14 cellular contexts compared by ENCODE assay signal in the genomic region with DNA sequence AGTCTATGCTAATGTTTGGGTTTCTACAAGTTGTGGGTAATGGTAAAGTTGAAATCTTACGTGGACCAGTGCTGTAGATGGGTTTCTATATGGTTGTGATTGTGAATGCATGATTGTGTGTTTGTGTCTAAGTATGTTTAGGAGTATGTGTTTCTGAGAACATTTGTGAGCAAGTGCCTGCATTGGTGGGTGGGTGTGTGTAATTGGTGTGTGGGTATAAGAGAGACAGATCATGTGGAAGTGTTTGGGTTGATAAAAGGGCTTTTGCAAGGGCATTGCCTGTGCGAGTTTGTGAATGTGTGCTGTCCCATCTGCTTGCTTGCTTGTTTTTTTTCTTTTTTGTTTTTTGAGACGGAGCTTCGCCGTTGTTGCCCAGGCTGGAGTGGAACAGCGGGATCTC.
"Had no signal": no experiment of that assay in that cellular context is flagged by ENCODE, and none has a peak within 500 bp of the region (broad histone marks: within the 10 kb centered on the region; RNA-seq: fewer than 3 reads in every experiment).

No MANE protein-coding gene starts in this region.

- H3K9me3 Mint-ChIP-seq: activated B cell treated with CpG ODN at 0.5 μM for 24 hours; activated CD4-positive, alpha-beta memory T cell treated with anti-CD3 and anti-CD28 coated beads, Interleukin-2, amount 10 ng/mL, durations not matched to agents 7 days and 5 days; activated naive CD8-positive, alpha-beta T cell treated with anti-CD3 and anti-CD28 coated beads, Interleukin-2, amount 10 ng/mL, durations not matched to agents 7 days and 5 days; natural killer cell treated with Interleukin-12 subunit alpha and Interleukin-12 subunit beta and Interleukin-15 and Interleukin-18, amount 100 ng/mL, for 72 hours; stimulated activated naive CD8-positive, alpha-beta T cell treated with anti-CD3 and anti-CD28 coated beads, Interleukin-15, amount 100 ng/mL, for 72 hours had no signal

- H3K27ac Mint-ChIP-seq: activated B cell treated with CpG ODN at 0.5 μM for 24 hours; activated CD4-positive, alpha-beta memory T cell treated with anti-CD3 and anti-CD28 coated beads, Interleukin-2, amount 10 ng/mL, durations not matched to agents 7 days and 5 days; activated CD8-positive, alpha-beta memory T cell treated with anti-CD3 and anti-CD28 coated beads, Interleukin-2, amount 10 ng/mL, durations not matched to agents 7 days and 5 days; activated naive CD8-positive, alpha-beta T cell treated with anti-CD3 and anti-CD28 coated beads, Interleukin-2, amount 10 ng/mL, durations not matched to agents 7 days and 5 days; natural killer cell treated with Interleukin-12 subunit alpha and Interleukin-12 subunit beta and Interleukin-15 and Interleukin-18, amount 100 ng/mL, for 72 hours; stimulated activated naive CD8-positive, alpha-beta T cell treated with anti-CD3 and anti-CD28 coated beads, Interleukin-15, amount 100 ng/mL, for 72 hours had no signal

- H3K36me3 Mint-ChIP-seq: activated CD8-positive, alpha-beta memory T cell treated with anti-CD3 and anti-CD28 coated beads, Interleukin-2, amount 10 ng/mL, durations not matched to agents 7 days and 5 days; activated naive CD8-positive, alpha-beta T cell treated with anti-CD3 and anti-CD28 coated beads, Interleukin-2, amount 10 ng/mL, durations not matched to agents 7 days and 5 days; natural killer cell treated with Interleukin-12 subunit alpha and Interleukin-12 subunit beta and Interleukin-15 and Interleukin-18, amount 100 ng/mL, for 72 hours had no signal

- H3K27me3 Mint-ChIP-seq: activated naive CD8-positive, alpha-beta T cell treated with anti-CD3 and anti-CD28 coated beads, Interleukin-2, amount 10 ng/mL, durations not matched to agents 7 days and 5 days; natural killer cell treated with Interleukin-12 subunit alpha and Interleukin-12 subunit beta and Interleukin-15 and Interleukin-18, amount 100 ng/mL, for 72 hours; stimulated activated naive CD8-positive, alpha-beta T cell treated with anti-CD3 and anti-CD28 coated beads, Interleukin-15, amount 100 ng/mL, for 72 hours had no signal

- H3K4me3 Mint-ChIP-seq: activated B cell treated with CpG ODN at 0.5 μM for 24 hours; activated CD4-positive, alpha-beta memory T cell treated with anti-CD3 and anti-CD28 coated beads, Interleukin-2, amount 10 ng/mL, durations not matched to agents 7 days and 5 days; activated CD8-positive, alpha-beta memory T cell treated with anti-CD3 and anti-CD28 coated beads, Interleukin-2, amount 10 ng/mL, durations not matched to agents 7 days and 5 days; activated naive CD8-positive, alpha-beta T cell treated with anti-CD3 and anti-CD28 coated beads, Interleukin-2, amount 10 ng/mL, durations not matched to agents 7 days and 5 days; natural killer cell treated with Interleukin-12 subunit alpha and Interleukin-12 subunit beta and Interleukin-15 and Interleukin-18, amount 100 ng/mL, for 72 hours; stimulated activated naive CD8-positive, alpha-beta T cell treated with anti-CD3 and anti-CD28 coated beads, Interleukin-15, amount 100 ng/mL, for 72 hours had no signal

- DNase-seq: activated B cell treated with CpG ODN at 0.5 μM for 24 hours; activated CD4-positive, alpha-beta memory T cell treated with anti-CD3 and anti-CD28 coated beads, Interleukin-2, amount 10 ng/mL, durations not matched to agents 7 days and 5 days; activated CD4-positive, alpha-beta T cell treated with anti-CD3 and anti-CD28 coated beads for 4 hours; activated CD8-positive, alpha-beta memory T cell treated with anti-CD3 and anti-CD28 coated beads, Interleukin-2, amount 10 ng/mL, durations not matched to agents 7 days and 5 days; activated naive CD4-positive, alpha-beta T cell treated with Interleukin-2 at 50 U/mL for 16 hours; activated naive CD8-positive, alpha-beta T cell treated with anti-CD3 and anti-CD28 coated beads, Interleukin-2, amount 10 ng/mL, durations not matched to agents 7 days and 5 days; amygdala; foreskin fibroblast; hippocampal formation; left cardiac atrium; stimulated activated CD4-positive, alpha-beta T cell treated with anti-CD3 and anti-CD28 coated beads, Interleukin-2, amount 100 ng/mL, for 48 hours; stimulated activated naive CD8-positive, alpha-beta T cell treated with anti-CD3 and anti-CD28 coated beads, Interleukin-15, amount 100 ng/mL, for 72 hours; transverse colon had no signal

- H3K4me1 Mint-ChIP-seq: activated B cell treated with CpG ODN at 0.5 μM for 24 hours had no signal
